Comparison of ENCODE assay signal across 1 cellular context in the genomic region with DNA sequence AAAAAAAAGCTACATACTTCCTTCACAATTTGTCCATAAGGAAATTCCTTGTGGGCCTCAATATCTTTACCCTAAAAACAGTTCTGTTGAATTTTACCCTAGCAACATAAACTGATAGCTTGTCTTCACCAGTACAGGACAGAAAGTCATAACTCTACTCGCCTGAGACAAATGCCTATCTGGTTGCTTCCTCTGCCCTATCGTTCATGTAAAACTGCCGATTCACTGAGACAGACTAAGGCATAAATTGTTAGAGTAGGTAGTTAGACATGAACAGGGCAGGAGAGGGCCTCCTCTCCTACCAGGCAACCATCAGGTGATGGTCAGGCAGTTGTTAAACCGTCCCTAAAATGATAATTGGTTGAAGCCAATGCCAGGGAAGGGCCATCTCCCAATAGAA.
A peak's percentile ranks its signal among the peaks of the same experiment; 100 is the strongest.
TF ChIP-seq lines count a peak whose summit lies in the region.

No MANE protein-coding gene starts in this region.

TF ChIP-seq in K562, 482 proteins besides CTCF, POLR2A, EP300 and RAD21 (continued from another document):
- TF ChIP-seq, protein P1, sequence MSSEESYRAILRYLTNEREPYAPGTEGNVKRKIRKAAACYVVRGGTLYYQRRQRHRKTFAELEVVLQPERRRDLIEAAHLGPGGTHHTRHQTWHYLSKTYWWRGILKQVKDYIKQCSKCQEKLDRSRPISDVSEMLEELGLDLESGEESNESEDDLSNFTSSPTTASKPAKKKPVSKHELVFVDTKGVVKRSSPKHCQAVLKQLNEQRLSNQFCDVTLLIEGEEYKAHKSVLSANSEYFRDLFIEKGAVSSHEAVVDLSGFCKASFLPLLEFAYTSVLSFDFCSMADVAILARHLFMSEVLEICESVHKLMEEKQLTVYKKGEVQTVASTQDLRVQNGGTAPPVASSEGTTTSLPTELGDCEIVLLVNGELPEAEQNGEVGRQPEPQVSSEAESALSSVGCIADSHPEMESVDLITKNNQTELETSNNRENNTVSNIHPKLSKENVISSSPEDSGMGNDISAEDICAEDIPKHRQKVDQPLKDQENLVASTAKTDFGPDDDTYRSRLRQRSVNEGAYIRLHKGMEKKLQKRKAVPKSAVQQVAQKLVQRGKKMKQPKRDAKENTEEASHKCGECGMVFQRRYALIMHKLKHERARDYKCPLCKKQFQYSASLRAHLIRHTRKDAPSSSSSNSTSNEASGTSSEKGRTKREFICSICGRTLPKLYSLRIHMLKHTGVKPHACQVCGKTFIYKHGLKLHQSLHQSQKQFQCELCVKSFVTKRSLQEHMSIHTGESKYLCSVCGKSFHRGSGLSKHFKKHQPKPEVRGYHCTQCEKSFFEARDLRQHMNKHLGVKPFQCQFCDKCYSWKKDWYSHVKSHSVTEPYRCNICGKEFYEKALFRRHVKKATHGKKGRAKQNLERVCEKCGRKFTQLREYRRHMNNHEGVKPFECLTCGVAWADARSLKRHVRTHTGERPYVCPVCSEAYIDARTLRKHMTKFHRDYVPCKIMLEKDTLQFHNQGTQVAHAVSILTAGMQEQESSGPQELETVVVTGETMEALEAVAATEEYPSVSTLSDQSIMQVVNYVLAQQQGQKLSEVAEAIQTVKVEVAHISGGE (CRISPR knock-in tag; IDR thresholded peaks at IDR 0.05) = 0 out of 6 replicates have a peak, but pooled peaks of 1 of the 3 experiments have one; percentile 33
- TF ChIP-seq ZNF785 (CRISPR knock-in tag; IDR thresholded peaks at IDR 0.05) = no peak
- TF ChIP-seq RBBP5 (IDR thresholded peaks at IDR 0.05; ENCODE audit: borderline replicate concordance, insufficient read depth, low read length, poor library complexity, severe bottlenecking) = no peak
- TF ChIP-seq, protein P2, sequence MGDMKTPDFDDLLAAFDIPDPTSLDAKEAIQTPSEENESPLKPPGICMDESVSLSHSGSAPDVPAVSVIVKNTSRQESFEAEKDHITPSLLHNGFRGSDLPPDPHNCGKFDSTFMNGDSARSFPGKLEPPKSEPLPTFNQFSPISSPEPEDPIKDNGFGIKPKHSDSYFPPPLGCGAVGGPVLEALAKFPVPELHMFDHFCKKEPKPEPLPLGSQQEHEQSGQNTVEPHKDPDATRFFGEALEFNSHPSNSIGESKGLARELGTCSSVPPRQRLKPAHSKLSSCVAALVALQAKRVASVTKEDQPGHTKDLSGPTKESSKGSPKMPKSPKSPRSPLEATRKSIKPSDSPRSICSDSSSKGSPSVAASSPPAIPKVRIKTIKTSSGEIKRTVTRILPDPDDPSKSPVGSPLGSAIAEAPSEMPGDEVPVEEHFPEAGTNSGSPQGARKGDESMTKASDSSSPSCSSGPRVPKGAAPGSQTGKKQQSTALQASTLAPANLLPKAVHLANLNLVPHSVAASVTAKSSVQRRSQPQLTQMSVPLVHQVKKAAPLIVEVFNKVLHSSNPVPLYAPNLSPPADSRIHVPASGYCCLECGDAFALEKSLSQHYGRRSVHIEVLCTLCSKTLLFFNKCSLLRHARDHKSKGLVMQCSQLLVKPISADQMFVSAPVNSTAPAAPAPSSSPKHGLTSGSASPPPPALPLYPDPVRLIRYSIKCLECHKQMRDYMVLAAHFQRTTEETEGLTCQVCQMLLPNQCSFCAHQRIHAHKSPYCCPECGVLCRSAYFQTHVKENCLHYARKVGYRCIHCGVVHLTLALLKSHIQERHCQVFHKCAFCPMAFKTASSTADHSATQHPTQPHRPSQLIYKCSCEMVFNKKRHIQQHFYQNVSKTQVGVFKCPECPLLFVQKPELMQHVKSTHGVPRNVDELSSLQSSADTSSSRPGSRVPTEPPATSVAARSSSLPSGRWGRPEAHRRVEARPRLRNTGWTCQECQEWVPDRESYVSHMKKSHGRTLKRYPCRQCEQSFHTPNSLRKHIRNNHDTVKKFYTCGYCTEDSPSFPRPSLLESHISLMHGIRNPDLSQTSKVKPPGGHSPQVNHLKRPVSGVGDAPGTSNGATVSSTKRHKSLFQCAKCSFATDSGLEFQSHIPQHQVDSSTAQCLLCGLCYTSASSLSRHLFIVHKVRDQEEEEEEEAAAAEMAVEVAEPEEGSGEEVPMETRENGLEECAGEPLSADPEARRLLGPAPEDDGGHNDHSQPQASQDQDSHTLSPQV (IDR thresholded peaks at IDR 0.05) = no peak
- TF ChIP-seq ZNF316 (IDR thresholded peaks at IDR 0.05) = peak; percentile 37; the same call in 1 of the 2 replicates
- no peak for TF ChIP-seq NCOA6 (IDR thresholded peaks at IDR 0.05)
- peak; percentile 54; the same call in 1 of the 2 replicates for TF ChIP-seq ZNF134 (CRISPR knock-in tag; conservative IDR thresholded peaks at IDR 0.05)
- TF ChIP-seq, protein P3, sequence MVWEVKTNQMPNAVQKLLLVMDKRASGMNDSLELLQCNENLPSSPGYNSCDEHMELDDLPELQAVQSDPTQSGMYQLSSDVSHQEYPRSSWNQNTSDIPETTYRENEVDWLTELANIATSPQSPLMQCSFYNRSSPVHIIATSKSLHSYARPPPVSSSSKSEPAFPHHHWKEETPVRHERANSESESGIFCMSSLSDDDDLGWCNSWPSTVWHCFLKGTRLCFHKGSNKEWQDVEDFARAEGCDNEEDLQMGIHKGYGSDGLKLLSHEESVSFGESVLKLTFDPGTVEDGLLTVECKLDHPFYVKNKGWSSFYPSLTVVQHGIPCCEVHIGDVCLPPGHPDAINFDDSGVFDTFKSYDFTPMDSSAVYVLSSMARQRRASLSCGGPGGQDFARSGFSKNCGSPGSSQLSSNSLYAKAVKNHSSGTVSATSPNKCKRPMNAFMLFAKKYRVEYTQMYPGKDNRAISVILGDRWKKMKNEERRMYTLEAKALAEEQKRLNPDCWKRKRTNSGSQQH (CRISPR knock-in tag; IDR thresholded peaks at IDR 0.05) = no peak
- TF ChIP-seq MECOM (CRISPR knock-in tag; IDR thresholded peaks at IDR 0.05) = peak; percentile 97
- peak; percentile 83 for TF ChIP-seq NFE2 (IDR thresholded peaks at IDR 0.05; ENCODE audit: low read depth)
- TF ChIP-seq NCOR1 (IDR thresholded peaks at IDR 0.05) = peak; percentile 23; the same call in 1 of the 2 replicates
- TF ChIP-seq TRIM24 (IDR thresholded peaks at IDR 0.05) = peak in 1 of 2 experiments; percentile 16; a peak in 1 of 4 replicates
- TF ChIP-seq KAT7 (CRISPR knock-in tag; IDR thresholded peaks at IDR 0.05; ENCODE audit: borderline replicate concordance) = no peak
- TF ChIP-seq PURB (CRISPR knock-in tag; IDR thresholded peaks at IDR 0.05; ENCODE audit: low read depth) = no peak
- TF ChIP-seq, protein P4, sequence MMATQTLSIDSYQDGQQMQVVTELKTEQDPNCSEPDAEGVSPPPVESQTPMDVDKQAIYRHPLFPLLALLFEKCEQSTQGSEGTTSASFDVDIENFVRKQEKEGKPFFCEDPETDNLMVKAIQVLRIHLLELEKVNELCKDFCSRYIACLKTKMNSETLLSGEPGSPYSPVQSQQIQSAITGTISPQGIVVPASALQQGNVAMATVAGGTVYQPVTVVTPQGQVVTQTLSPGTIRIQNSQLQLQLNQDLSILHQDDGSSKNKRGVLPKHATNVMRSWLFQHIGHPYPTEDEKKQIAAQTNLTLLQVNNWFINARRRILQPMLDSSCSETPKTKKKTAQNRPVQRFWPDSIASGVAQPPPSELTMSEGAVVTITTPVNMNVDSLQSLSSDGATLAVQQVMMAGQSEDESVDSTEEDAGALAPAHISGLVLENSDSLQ (IDR thresholded peaks at IDR 0.05) = peak; percentile 67
- TF ChIP-seq, protein P5, sequence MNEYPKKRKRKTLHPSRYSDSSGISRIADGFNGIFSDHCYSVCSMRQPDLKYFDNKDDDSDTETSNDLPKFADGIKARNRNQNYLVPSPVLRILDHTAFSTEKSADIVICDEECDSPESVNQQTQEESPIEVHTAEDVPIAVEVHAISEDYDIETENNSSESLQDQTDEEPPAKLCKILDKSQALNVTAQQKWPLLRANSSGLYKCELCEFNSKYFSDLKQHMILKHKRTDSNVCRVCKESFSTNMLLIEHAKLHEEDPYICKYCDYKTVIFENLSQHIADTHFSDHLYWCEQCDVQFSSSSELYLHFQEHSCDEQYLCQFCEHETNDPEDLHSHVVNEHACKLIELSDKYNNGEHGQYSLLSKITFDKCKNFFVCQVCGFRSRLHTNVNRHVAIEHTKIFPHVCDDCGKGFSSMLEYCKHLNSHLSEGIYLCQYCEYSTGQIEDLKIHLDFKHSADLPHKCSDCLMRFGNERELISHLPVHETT (CRISPR knock-in tag; conservative IDR thresholded peaks at IDR 0.05 in 1 of 2, IDR thresholded peaks at IDR 0.05 in 1 of 2) = no peak
- peak; percentile 64 for TF ChIP-seq CBFA2T3 (IDR thresholded peaks at IDR 0.05)
- TF ChIP-seq PYGO2 (tag; IDR thresholded peaks at IDR 0.05) = no peak
- TF ChIP-seq TCF3 (CRISPR knock-in tag; IDR thresholded peaks at IDR 0.05) = peak; percentile 52; the same call in 1 of the 2 replicates
- TF ChIP-seq, protein P6, sequence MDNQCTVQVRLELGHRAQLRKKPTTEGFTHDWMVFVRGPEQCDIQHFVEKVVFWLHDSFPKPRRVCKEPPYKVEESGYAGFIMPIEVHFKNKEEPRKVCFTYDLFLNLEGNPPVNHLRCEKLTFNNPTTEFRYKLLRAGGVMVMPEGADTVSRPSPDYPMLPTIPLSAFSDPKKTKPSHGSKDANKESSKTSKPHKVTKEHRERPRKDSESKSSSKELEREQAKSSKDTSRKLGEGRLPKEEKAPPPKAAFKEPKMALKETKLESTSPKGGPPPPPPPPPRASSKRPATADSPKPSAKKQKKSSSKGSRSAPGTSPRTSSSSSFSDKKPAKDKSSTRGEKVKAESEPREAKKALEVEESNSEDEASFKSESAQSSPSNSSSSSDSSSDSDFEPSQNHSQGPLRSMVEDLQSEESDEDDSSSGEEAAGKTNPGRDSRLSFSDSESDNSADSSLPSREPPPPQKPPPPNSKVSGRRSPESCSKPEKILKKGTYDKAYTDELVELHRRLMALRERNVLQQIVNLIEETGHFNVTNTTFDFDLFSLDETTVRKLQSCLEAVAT (IDR thresholded peaks at IDR 0.05) = no peak
